Comparison of ENCODE assay signal across 7 cellular contexts in the genomic region with DNA sequence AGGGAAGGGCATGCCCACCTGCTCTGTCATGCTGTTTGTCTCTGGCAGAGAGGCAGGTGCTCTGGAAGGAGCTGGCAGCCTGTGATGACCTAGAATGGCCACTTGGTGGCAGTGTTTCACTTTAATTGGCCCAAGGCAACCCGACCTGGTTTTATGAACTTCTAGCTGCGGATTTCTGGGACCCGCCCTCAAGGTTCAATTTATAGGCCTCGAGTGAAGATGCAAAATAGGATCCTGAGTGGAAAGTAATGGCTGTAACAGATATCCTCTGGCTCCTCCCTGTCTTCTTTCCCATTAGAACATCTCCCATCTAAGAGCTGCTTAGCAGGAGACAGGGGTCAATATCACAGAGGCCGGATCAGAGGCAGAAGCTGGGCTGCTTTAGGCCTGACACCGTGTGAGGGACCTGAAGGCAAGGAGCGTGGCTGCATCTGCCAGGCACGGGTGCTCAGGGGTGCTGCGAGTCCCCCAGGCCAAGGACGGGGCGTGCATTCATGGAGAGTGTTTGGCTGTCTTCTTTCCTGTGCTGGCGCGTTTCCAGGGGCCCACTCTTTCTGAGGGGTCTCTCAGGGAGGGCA. TPM values are rescaled to one million over a fixed set of nuclear protein-coding genes. Genes with fewer than 3 reads are reported as not detected.
DNase-seq lines count a peak whose midpoint lies in the region; ATAC-seq, FAIRE-seq and TF ChIP-seq lines count a peak whose summit lies in the region.

No MANE protein-coding gene starts in this region.

- TF ChIP-seq CTCF in choroid plexus epithelial cell (conservative IDR thresholded peaks at IDR 0.05; ENCODE audit: low read depth, low read length): peak; percentile 86

- FAIRE-seq in GM12892 (lab: Jason Lieb, UNC): peak; percentile 77

- ATAC-seq in HG02938 (IDR thresholded peaks at IDR 0.05; ENCODE audit: unreplicated experiment) (peak; percentile 80), left lobe of liver (peak; percentile 99)

- H3K4me3 ChIP-seq in choroid plexus epithelial cell (ENCODE audit: low read depth, low read length): no peak overlapping the region

- TF ChIP-seq POLR2A in GM12892 (IDR thresholded peaks at IDR 0.05; ENCODE audit: low read depth, low read length): no peak

- peak; percentile 50 for DNase-seq in GM12892 (ENCODE audit: insufficient read length)
- peak; percentile 30 for DNase-seq in NCI-H2171 (lab: John Stamatoyannopoulos, UW)
- DNase-seq in activated CD4-positive, alpha-beta T cell treated with anti-CD3 and anti-CD28 coated beads for 24 hours (ENCODE audit: low read depth in 2 of 2): peak; percentile 38 to 41
- DNase-seq in choroid plexus epithelial cell (ENCODE audit: low read depth): peak; percentile 87
- peak; percentile 69 for DNase-seq in left lobe of liver (ENCODE audit: low spot score)
- peak; percentile 55 for DNase-seq in stimulated activated CD4-positive, alpha-beta T cell treated with anti-CD3 and anti-CD28 coated beads, Interleukin-4, amount 100 ng/mL, for 1 hour

RNA-seq across cellular contexts. Expression of gene SLC28A3, which starts 56.7 kb away (rescaled TPM):
- 0.11 TPM for polyA plus RNA-seq in GM12892 (2012; ENCODE audit: missing spikeins)
- total RNA-seq in left lobe of liver: 0.10 TPM

Comparison
In these comparisons a context has a peak if more than half of its experiments do, and no peak if none do; other contexts are left out.
1. DNase-seq: peak in every context shown above with its lines; median percentile 87 in choroid plexus epithelial cell; 69 in left lobe of liver; 55 in stimulated activated CD4-positive, alpha-beta T cell treated with anti-CD3 and anti-CD28 coated beads, Interleukin-4, amount 100 ng/mL, for 1 hour; 50 in GM12892; 40 in activated CD4-positive, alpha-beta T cell treated with anti-CD3 and anti-CD28 coated beads for 24 hours; 30 in NCI-H2171.